ENCODE assay signal across 13 cellular contexts in the genomic region with DNA sequence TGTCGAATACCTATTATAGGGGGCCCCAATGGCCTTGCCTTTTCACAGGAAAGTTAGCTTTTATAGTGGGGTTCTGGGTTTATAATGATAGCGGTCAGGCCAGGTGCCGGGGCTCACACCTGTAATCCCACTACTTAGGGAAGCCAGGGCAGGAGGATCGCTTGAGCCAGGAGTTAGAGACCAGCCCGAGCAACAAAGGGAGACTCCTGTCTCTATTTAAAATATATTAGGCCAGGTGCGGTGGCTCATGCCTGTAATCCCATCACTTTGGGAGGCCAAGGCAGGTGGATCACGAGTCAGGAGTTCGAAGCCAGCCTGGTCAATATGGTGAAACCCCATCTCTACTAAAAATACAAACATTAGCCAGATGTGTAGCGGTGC. TPM values are rescaled to one million over a fixed set of nuclear protein-coding genes. Genes with fewer than 3 reads are reported as not detected.
DNase-seq lines count a peak whose midpoint lies in the region; ATAC-seq and TF ChIP-seq lines count a peak whose summit lies in the region.
"Had no signal": no experiment of that assay in that cellular context is flagged by ENCODE, and none has a peak within 500 bp of the region (broad histone marks: within the 10 kb centered on the region; RNA-seq: fewer than 3 reads in every experiment).

No MANE protein-coding gene starts in this region.

- no peak for TF ChIP-seq CTCF in esophagus squamous epithelium (IDR thresholded peaks at IDR 0.05)

- peak overlapping the region; percentile 64 for H2AFZ ChIP-seq in neuron (ENCODE audit: low read depth, low read length)

- ATAC-seq in T-helper 17 cell: no peak
- no peak for ATAC-seq in activated CD8-positive, alpha-beta memory T cell treated with anti-CD3 and anti-CD28 coated beads, Interleukin-2, amount 10 ng/mL, durations not matched to agents 7 days and 5 days

- H3K9me3 ChIP-seq in CD4-positive, alpha-beta memory T cell (ENCODE audit: control insufficient read depth in 1 of 2, low read length in 2 of 2): no peaks in the 10 kb centered on the region
- no peaks in the 10 kb centered on the region for H3K9me3 ChIP-seq in T-helper 17 cell (ENCODE audit: control insufficient read depth, low read length, poor library complexity, severe bottlenecking)
- no peaks in the 10 kb centered on the region for H3K9me3 ChIP-seq in neuron (ENCODE audit: low read length)
- H3K9me3 ChIP-seq in esophagus squamous epithelium: no peaks in the 10 kb centered on the region
- H3K9me3 ChIP-seq: Caco-2, heart left ventricle, right atrium auricular region had no signal

- peaks cover 0 to 17% (median 0%) of the 10 kb centered on the region in 8 donors for H3K9me3 Mint-ChIP-seq in CD4-positive, alpha-beta memory T cell
- no peaks in the 10 kb centered on the region for H3K9me3 Mint-ChIP-seq in activated CD8-positive, alpha-beta memory T cell treated with anti-CD3 and anti-CD28 coated beads, Interleukin-2, amount 10 ng/mL, durations not matched to agents 7 days and 5 days (ENCODE audit: low read depth)
- H3K9me3 Mint-ChIP-seq: activated CD4-positive, alpha-beta T cell treated with anti-CD3 and anti-CD28 coated beads, Interleukin-2, amount 10 ng/mL, durations not matched to agents 24 days and 14 days; activated naive CD4-positive, alpha-beta T cell treated with anti-CD3 and anti-CD28 coated beads, Interleukin-2, amount 50 U/mL, for 72 hours; nephron progenitor cell had no signal

- 61 to 80% methylated on average over 1 to 3 of the region's 9 CpGs for WGBS in esophagus squamous epithelium, 2 donors

- peaks cover 47% of the 10 kb centered on the region for H3K4me1 ChIP-seq in CD4-positive, alpha-beta memory T cell (ENCODE audit: insufficient read depth, low read length)
- H3K4me1 ChIP-seq in neuron (ENCODE audit: insufficient read depth, low read length) (peaks cover 9% of the 10 kb centered on the region), esophagus squamous epithelium (peaks cover 20 to 52% (median 22%) of the 10 kb centered on the region in 3 donors)
- H3K4me1 ChIP-seq: Caco-2 had no signal

- peak overlapping the region in 6 of 7 donors; percentile 47 to 100 (median 97) for H3K27ac Mint-ChIP-seq in CD4-positive, alpha-beta memory T cell
- peak overlapping the region; percentile 99 for H3K27ac Mint-ChIP-seq in T-helper 17 cell
- H3K27ac Mint-ChIP-seq in activated CD8-positive, alpha-beta memory T cell treated with anti-CD3 and anti-CD28 coated beads, Interleukin-2, amount 10 ng/mL, durations not matched to agents 7 days and 5 days: no peak overlapping the region
- H3K27ac Mint-ChIP-seq: activated CD4-positive, alpha-beta T cell treated with anti-CD3 and anti-CD28 coated beads, Interleukin-2, amount 10 ng/mL, durations not matched to agents 24 days and 14 days; nephron progenitor cell had no signal

- H3K27me3 ChIP-seq in CD4-positive, alpha-beta memory T cell (ENCODE audit: insufficient read depth, low read length): no peaks in the 10 kb centered on the region
- H3K27me3 ChIP-seq in neuron (ENCODE audit: insufficient read depth, low read length): no peaks in the 10 kb centered on the region
- no peaks in the 10 kb centered on the region for H3K27me3 ChIP-seq in esophagus squamous epithelium
- H3K27me3 ChIP-seq: heart left ventricle, right atrium auricular region had no signal

- CTCF ChIA-PET in CD4-positive, alpha-beta memory T cell (lab: Charles Lee; ENCODE audit: partially characterized antibody): interaction anchor here (0.6 to 2.7 kb wide), 13 partner anchors 11 to 182 kb away, joined by 3 to 14 read pairs (median 4); partner anchors contain the start of gene FLT3LG
- CTCF ChIA-PET in activated CD8-positive, alpha-beta memory T cell treated with anti-CD3 and anti-CD28 coated beads, Interleukin-2, amount 10 ng/mL, durations not matched to agents 7 days and 5 days (lab: Charles Lee): interaction anchor here (0.9 to 4.0 kb wide), 16 partner anchors 10 to 177 kb away, joined by 3 to 24 read pairs (median 4); partner anchors contain the start of genes FCGRT, FLT3LG, PRMT1 and RRAS

- POLR2A ChIA-PET in CD4-positive, alpha-beta memory T cell (lab: Charles Lee; ENCODE audit: partially characterized antibody): interaction anchor here (0.8 to 2.3 kb wide), 14 partner anchors 8 to 178 kb away, joined by 3 to 14 read pairs (median 6); partner anchors contain the start of genes ALDH16A1, PIH1D1 and RRAS

- intact Hi-C loops in CD4-positive, alpha-beta memory T cell (cut with micrococcal nuclease): loop anchor here (1.0 kb wide), 1 partner anchor 169 kb away; no protein-coding TSS in a partner anchor
- intact Hi-C loops in esophagus squamous epithelium (cut with DNase I): no loop called here

- no peak for DNase-seq in CD4-positive, alpha-beta memory T cell
- DNase-seq in T-helper 17 cell (no peak), NCI-H146 (lab: John Stamatoyannopoulos, UW) (no peak), esophagus squamous epithelium (lab: John Stamatoyannopoulos, UW) (no peak)
- no peak for DNase-seq in activated CD8-positive, alpha-beta memory T cell treated with anti-CD3 and anti-CD28 coated beads, Interleukin-2, amount 10 ng/mL, durations not matched to agents 7 days and 5 days
- DNase-seq: nephron progenitor cell had no signal

- no peaks in the 10 kb centered on the region for H3K27me3 Mint-ChIP-seq in CD4-positive, alpha-beta memory T cell
- no peaks in the 10 kb centered on the region for H3K27me3 Mint-ChIP-seq in T-helper 17 cell
- H3K27me3 Mint-ChIP-seq in activated CD8-positive, alpha-beta memory T cell treated with anti-CD3 and anti-CD28 coated beads, Interleukin-2, amount 10 ng/mL, durations not matched to agents 7 days and 5 days: no peaks in the 10 kb centered on the region
- H3K27me3 Mint-ChIP-seq: activated CD4-positive, alpha-beta T cell treated with anti-CD3 and anti-CD28 coated beads, Interleukin-2, amount 10 ng/mL, durations not matched to agents 24 days and 14 days had no signal

- no peak for TF ChIP-seq POLR2A in esophagus squamous epithelium (IDR thresholded peaks at IDR 0.05)

- no peak overlapping the region for H3K4me3 ChIP-seq in CD4-positive, alpha-beta memory T cell (ENCODE audit: low read length in 2 of 2)
- H3K4me3 ChIP-seq in neuron (ENCODE audit: low read length): no peak overlapping the region
- no peak overlapping the region for H3K4me3 ChIP-seq in esophagus squamous epithelium
- H3K4me3 ChIP-seq: heart left ventricle, right atrium auricular region had no signal

- no peak overlapping the region for H3K4me3 Mint-ChIP-seq in CD4-positive, alpha-beta memory T cell
- H3K4me3 Mint-ChIP-seq in T-helper 17 cell: no peak overlapping the region
- H3K4me3 Mint-ChIP-seq in activated CD8-positive, alpha-beta memory T cell treated with anti-CD3 and anti-CD28 coated beads, Interleukin-2, amount 10 ng/mL, durations not matched to agents 7 days and 5 days: no peak overlapping the region
- H3K4me3 Mint-ChIP-seq: activated CD4-positive, alpha-beta T cell treated with anti-CD3 and anti-CD28 coated beads, Interleukin-2, amount 10 ng/mL, durations not matched to agents 24 days and 14 days; nephron progenitor cell had no signal

- peaks cover 20 to 24% of the 10 kb centered on the region in 2 donors for H3K36me3 Mint-ChIP-seq in CD4-positive, alpha-beta memory T cell
- H3K36me3 Mint-ChIP-seq in T-helper 17 cell (ENCODE audit: low read depth): peaks cover 17% of the 10 kb centered on the region
- H3K36me3 Mint-ChIP-seq in activated CD8-positive, alpha-beta memory T cell treated with anti-CD3 and anti-CD28 coated beads, Interleukin-2, amount 10 ng/mL, durations not matched to agents 7 days and 5 days: peaks cover 20% of the 10 kb centered on the region

- H3K4me1 Mint-ChIP-seq in CD4-positive, alpha-beta memory T cell: peaks cover 16 to 56% (median 32%) of the 10 kb centered on the region in 4 donors
- H3K4me1 Mint-ChIP-seq in T-helper 17 cell: peaks cover 35% of the 10 kb centered on the region
- peaks cover 42% of the 10 kb centered on the region for H3K4me1 Mint-ChIP-seq in activated CD8-positive, alpha-beta memory T cell treated with anti-CD3 and anti-CD28 coated beads, Interleukin-2, amount 10 ng/mL, durations not matched to agents 7 days and 5 days

- H3K27ac ChIP-seq in CD4-positive, alpha-beta memory T cell (ENCODE audit: low read depth, low read length): peak overlapping the region; percentile 95
- H3K27ac ChIP-seq in esophagus squamous epithelium: peak overlapping the region in 1 of 4 donors; percentile 21
- H3K27ac ChIP-seq: HL-60, right atrium auricular region had no signal

- H3K36me3 ChIP-seq in CD4-positive, alpha-beta memory T cell (ENCODE audit: insufficient read depth, low read length): peaks cover 16% of the 10 kb centered on the region
- peaks cover 14% of the 10 kb centered on the region for H3K36me3 ChIP-seq in neuron (ENCODE audit: insufficient read depth, low read length)
- H3K36me3 ChIP-seq in esophagus squamous epithelium: peaks cover 8 to 16% (median 16%) of the 10 kb centered on the region in 3 donors

RNA-seq across cellular contexts. Expression of gene RPS11, which starts 7.3 kb away (rescaled TPM):
- total RNA-seq in CD4-positive, alpha-beta memory T cell: 1,000 to 10,000 TPM; 3,135 to 3,272 TPM
- 1,000 to 10,000 TPM; 1,691 to 2,012 TPM for polyA plus RNA-seq in CD4-positive, alpha-beta memory T cell
- total RNA-seq in T-helper 17 cell (1,000 to 10,000 TPM; 2,538 to 2,634 TPM), esophagus squamous epithelium (1,000 to 10,000 TPM; 2,317 to 5,784 (median 3,336) TPM)
- total RNA-seq in activated CD8-positive, alpha-beta memory T cell treated with anti-CD3 and anti-CD28 coated beads, Interleukin-2, amount 10 ng/mL, durations not matched to agents 7 days and 5 days: 1,000 to 10,000 TPM; 1,876 to 2,018 TPM

RNA-seq across cellular contexts. Expression of gene FCGRT, which starts 8.9 kb away (rescaled TPM):
- total RNA-seq in CD4-positive, alpha-beta memory T cell: 10 to 100 TPM; 21.9 to 25.8 TPM
- 10 to 100 TPM; 40.2 to 42.5 TPM for polyA plus RNA-seq in CD4-positive, alpha-beta memory T cell
- total RNA-seq in T-helper 17 cell (10 to 100 TPM; 18.7 to 24.6 TPM), esophagus squamous epithelium (100 to 1,000 TPM in 1 of 4 donors, 10 to 100 TPM in 3; 18.0 to 129 (median 60.0) TPM)
- total RNA-seq in activated CD8-positive, alpha-beta memory T cell treated with anti-CD3 and anti-CD28 coated beads, Interleukin-2, amount 10 ng/mL, durations not matched to agents 7 days and 5 days: 1 to 10 TPM; 2.1 to 7.9 TPM

RNA-seq across cellular contexts. Expression of gene RPL13A, which starts 16.2 kb away (rescaled TPM):
- total RNA-seq in CD4-positive, alpha-beta memory T cell: 1,000 to 10,000 TPM; 5,517 to 5,661 TPM
- polyA plus RNA-seq in CD4-positive, alpha-beta memory T cell: 1,000 to 10,000 TPM; 1,827 to 3,046 TPM
- 1,000 to 10,000 TPM; 5,253 to 5,291 TPM for total RNA-seq in T-helper 17 cell
- 1,000 to 10,000 TPM; 1,642 to 4,119 (median 2,165) TPM for total RNA-seq in esophagus squamous epithelium
- total RNA-seq in activated CD8-positive, alpha-beta memory T cell treated with anti-CD3 and anti-CD28 coated beads, Interleukin-2, amount 10 ng/mL, durations not matched to agents 7 days and 5 days: 1,000 to 10,000 TPM; 2,143 to 2,523 TPM

RNA-seq across cellular contexts. Expression of gene RCN3, which starts 24.2 kb away (rescaled TPM):
- 1 to 10 TPM; 2.4 to 2.5 TPM for total RNA-seq in CD4-positive, alpha-beta memory T cell
- polyA plus RNA-seq in CD4-positive, alpha-beta memory T cell: 1 to 10 TPM; 1.2 to 1.5 TPM
- total RNA-seq in T-helper 17 cell: 1 to 10 TPM in 1 of 2 donors, under 1 TPM in 1; 0.97 to 1.3 TPM
- 1 to 10 TPM; 1.0 to 7.2 (median 2.3) TPM for total RNA-seq in esophagus squamous epithelium
- total RNA-seq in activated CD8-positive, alpha-beta memory T cell treated with anti-CD3 and anti-CD28 coated beads, Interleukin-2, amount 10 ng/mL, durations not matched to agents 7 days and 5 days: under 1 TPM; 0.19 to 0.53 TPM

RNA-seq across cellular contexts. Expression of gene FLT3LG, which starts 29.6 kb away (rescaled TPM):
- 100 to 1,000 TPM; 114 to 115 TPM for total RNA-seq in CD4-positive, alpha-beta memory T cell
- polyA plus RNA-seq in CD4-positive, alpha-beta memory T cell: 100 to 1,000 TPM; 145 to 252 TPM
- total RNA-seq in T-helper 17 cell (100 to 1,000 TPM; 349 to 455 TPM), esophagus squamous epithelium (1 to 10 TPM in 3 of 4 donors, under 1 TPM in 1; 0.75 to 4.2 (median 2.7) TPM)
- 100 to 1,000 TPM; 112 to 151 TPM for total RNA-seq in activated CD8-positive, alpha-beta memory T cell treated with anti-CD3 and anti-CD28 coated beads, Interleukin-2, amount 10 ng/mL, durations not matched to agents 7 days and 5 days
